In the genomic region with DNA sequence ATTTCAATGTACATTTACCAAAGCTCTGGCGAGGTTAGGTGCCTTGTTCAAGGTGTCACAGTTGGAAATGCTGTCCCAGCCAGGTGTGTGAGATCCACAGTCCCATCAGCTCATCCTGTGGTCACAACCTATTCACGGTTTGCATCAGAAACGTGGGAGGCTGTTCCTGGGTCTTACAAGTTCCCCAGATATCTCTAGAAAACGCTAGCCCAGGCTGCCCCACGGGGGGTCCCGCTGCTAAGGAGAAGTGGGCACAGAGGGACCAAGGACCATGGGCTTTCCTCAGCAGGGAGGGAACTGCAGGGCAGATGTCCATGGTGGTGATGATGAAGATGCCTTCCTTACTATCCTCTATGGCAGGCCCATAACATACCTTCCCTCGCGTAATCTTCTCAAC, we compare ENCODE assay signal across 8 cellular contexts. TPM values are rescaled to one million over a fixed set of nuclear protein-coding genes. Genes with fewer than 3 reads are reported as not detected.
DNase-seq lines count a peak whose midpoint lies in the region; ATAC-seq and TF ChIP-seq lines count a peak whose summit lies in the region.

No MANE protein-coding gene starts in this region.

- H3K9ac ChIP-seq in endodermal cell (ENCODE audit: extremely low read depth, low read length, poor library complexity, severe bottlenecking) = peak overlapping the region; percentile 60

- DNase-seq in Panc1 (ENCODE audit: low read depth, low spot score) = no peak
- DNase-seq in endodermal cell = no peak
- no peak for DNase-seq in activated gamma-delta T cell (lab: John Stamatoyannopoulos, UW)
- no peak for DNase-seq in NCI-H2081 (lab: John Stamatoyannopoulos, UW)

- H3K27ac Mint-ChIP-seq in endodermal cell = peak overlapping the region; percentile 72

- H3K4me1 ChIP-seq in Panc1 (ENCODE audit: control insufficient read depth, insufficient read depth, low read length) = peaks cover 14% of the 10 kb centered on the region; the same call in 1 of the 2 replicates
- H3K4me1 ChIP-seq in endodermal cell (ENCODE audit: control insufficient read depth, insufficient read depth, low read length) = peaks cover 12% of the 10 kb centered on the region
- peaks cover 15% of the 10 kb centered on the region for H3K4me1 ChIP-seq in neuron (ENCODE audit: insufficient read depth, low read length)

- no peaks in the 10 kb centered on the region for H3K9me3 ChIP-seq in Panc1 (ENCODE audit: control insufficient read depth, insufficient read depth, low read depth, low read length)
- no peaks in the 10 kb centered on the region for H3K9me3 ChIP-seq in endodermal cell (ENCODE audit: control insufficient read depth, low read length)
- H3K9me3 ChIP-seq in neuron (ENCODE audit: low read length) = no peaks in the 10 kb centered on the region

- H3K27me3 ChIP-seq in Panc1 (ENCODE audit: control insufficient read depth, insufficient read depth, low read length) = no peaks in the 10 kb centered on the region
- no peaks in the 10 kb centered on the region for H3K27me3 ChIP-seq in endodermal cell (ENCODE audit: control insufficient read depth, insufficient read depth, low read length, poor library complexity, severe bottlenecking)
- no peaks in the 10 kb centered on the region for H3K27me3 ChIP-seq in neuron (ENCODE audit: insufficient read depth, low read length)

- intact Hi-C loops in Panc1 (cut with micrococcal nuclease; ENCODE audit: unreplicated experiment) = no loop called here

- no peak for TF ChIP-seq POLR2A in GM18505 (IDR thresholded peaks at IDR 0.05; ENCODE audit: borderline replicate concordance, extremely low read depth, insufficient read depth, insufficient read length)

- in situ Hi-C loops in Panc1 (cut with HindIII; ENCODE audit: low pct_unique_long_range_greater_than_20kb, low sequenced_read_pairs) = no loop called here

- H3K36me3 ChIP-seq in Panc1 (ENCODE audit: control insufficient read depth, insufficient read depth, low read length) (peaks cover 3% of the 10 kb centered on the region; the same call in 1 of the 2 replicates), endodermal cell (ENCODE audit: control insufficient read depth, insufficient read depth, low read length) (peaks cover 5% of the 10 kb centered on the region), neuron (ENCODE audit: insufficient read depth, low read length) (no peaks in the 10 kb centered on the region)

- peak overlapping the region; percentile 74 to 76 for H3K4me3 ChIP-seq in Panc1 (ENCODE audit: low read depth in 2 of 2, low read length in 2 of 2)
- peak overlapping the region; percentile 90 for H3K4me3 ChIP-seq in endodermal cell (ENCODE audit: low read length)
- H3K4me3 ChIP-seq in neuron (ENCODE audit: low read length) = peak overlapping the region; percentile 64

- peak overlapping the region; percentile 98 for H2AFZ ChIP-seq in neuron (ENCODE audit: low read depth, low read length)

- peak; percentile 11 for ATAC-seq in GM18505 (IDR thresholded peaks at IDR 0.05; ENCODE audit: unreplicated experiment)
- ATAC-seq in Panc1 = no peak
- no peak for ATAC-seq in HG03378 (IDR thresholded peaks at IDR 0.05; ENCODE audit: unreplicated experiment)

- WGBS in endodermal cell (ENCODE audit: insufficient coverage in 1 of 2, insufficient read length in 1 of 2), 2 experiments = 35 to 38% methylated on average over 3 to 8 of the region's 8 CpGs

- H3K4me3 Mint-ChIP-seq in endodermal cell = peak overlapping the region; percentile 75

- no TSS peak for BruUV-seq in Panc1 (replicated peaks; lab: Mats Ljungman, UMichigan)

- peaks cover 26% of the 10 kb centered on the region for H3K4me1 Mint-ChIP-seq in endodermal cell

- H3K9me3 Mint-ChIP-seq in endodermal cell = no peaks in the 10 kb centered on the region

- peak overlapping the region; percentile 89 for H3K27ac ChIP-seq in 22Rv1
- H3K27ac ChIP-seq in Panc1 (ENCODE audit: low read length) = peak overlapping the region; percentile 70
- H3K27ac ChIP-seq in endodermal cell (ENCODE audit: low read depth, low read length) = no peak overlapping the region

- H3K36me3 Mint-ChIP-seq in endodermal cell (ENCODE audit: low read depth) = peaks cover 13% of the 10 kb centered on the region

- CTCF ChIA-PET in Panc1 (lab: Charles Lee) = no interaction called here

- POLR2A ChIA-PET in Panc1 (lab: Charles Lee) = no interaction called here

- TF ChIP-seq CTCF in 22Rv1 (IDR thresholded peaks at IDR 0.05) (no peak), Panc1 (IDR thresholded peaks at IDR 0.05) (no peak), endodermal cell (conservative IDR thresholded peaks at IDR 0.05) (no peak)

- no peaks in the 10 kb centered on the region for H3K27me3 Mint-ChIP-seq in endodermal cell (ENCODE audit: insufficient read depth)

RNA-seq across cellular contexts. Expression of a gene that starts 0.7 kb away (rescaled TPM):
- 25.2 TPM for total RNA-seq in Panc1 (2021; ENCODE audit: unreplicated experiment)
- polyA plus RNA-seq in Panc1 (2012; ENCODE audit: insufficient read length) = 32.3 TPM
- 10 to 100 TPM; 27.6 to 31.7 TPM for total RNA-seq in endodermal cell
- 18.6 TPM for polyA plus RNA-seq in endodermal cell (2013, experiment 1 of 2)
- 15.6 TPM for polyA plus RNA-seq in endodermal cell (2013, experiment 2 of 2)

RNA-seq across cellular contexts. Expression of a gene that starts 35.8 kb away (rescaled TPM):
- total RNA-seq in Panc1 (2021; ENCODE audit: unreplicated experiment) (121 TPM), endodermal cell (100 to 1,000 TPM; 118 to 134 TPM)
- 170 TPM for polyA plus RNA-seq in Panc1 (2012; ENCODE audit: insufficient read length)
- polyA plus RNA-seq in endodermal cell (2013, experiment 1 of 2) = 109 TPM
- polyA plus RNA-seq in endodermal cell (2013, experiment 2 of 2) = 91.7 TPM
